In the genomic region with DNA sequence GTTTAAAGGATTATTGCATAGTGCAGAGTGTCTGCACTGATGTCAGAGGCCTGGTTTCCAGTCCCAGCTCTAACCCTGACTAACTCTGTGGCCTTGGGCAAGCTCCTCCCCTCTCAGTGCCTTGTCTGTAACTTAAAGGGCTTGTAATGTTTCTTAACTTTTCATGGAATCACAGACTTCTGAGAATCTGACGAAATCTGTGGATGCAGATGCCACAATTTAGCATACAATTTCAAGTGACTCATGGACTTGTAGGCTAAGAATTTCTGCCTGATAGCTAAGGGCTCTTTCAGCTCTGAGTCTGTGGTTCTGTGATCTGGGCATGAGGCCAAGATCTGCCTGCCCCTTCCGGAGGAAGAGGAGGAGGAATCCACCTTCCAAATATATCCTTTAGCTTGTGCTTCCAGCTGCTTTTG, we compare ENCODE assay signal across 8 cellular contexts.
DNase-seq lines count a peak whose midpoint lies in the region; ATAC-seq lines count a peak whose summit lies in the region.

No MANE protein-coding gene starts in this region.

- no peaks in the 10 kb centered on the region for H3K36me3 Mint-ChIP-seq in activated CD4-positive, alpha-beta memory T cell treated with anti-CD3 and anti-CD28 coated beads for 36 hours
- H3K36me3 Mint-ChIP-seq in activated CD4-positive, alpha-beta memory T cell treated with anti-CD3 and anti-CD28 coated beads, Interleukin-2, amount 10 ng/mL, durations not matched to agents 7 days and 5 days (ENCODE audit: low read depth): no peaks in the 10 kb centered on the region
- H3K36me3 Mint-ChIP-seq in stimulated activated naive B cell treated with anti-CD40 and anti-IgM and Interleukin-4, amounts not matched to agents 10 μg/mL and 1 μg/mL and 100 μg/mL, for 72 hours: no peaks in the 10 kb centered on the region

- intact Hi-C loops in activated CD4-positive, alpha-beta memory T cell treated with anti-CD3 and anti-CD28 coated beads for 36 hours (cut with micrococcal nuclease): no loop called here

- peak; percentile 14 for DNase-seq in activated CD4-positive, alpha-beta memory T cell treated with anti-CD3 and anti-CD28 coated beads for 36 hours
- DNase-seq in activated CD4-positive, alpha-beta memory T cell treated with anti-CD3 and anti-CD28 coated beads, Interleukin-2, amount 10 ng/mL, durations not matched to agents 7 days and 5 days: no peak
- DNase-seq in anterior cingulate cortex (lab: John Stamatoyannopoulos, UW): peak in 50 of 58 donors; percentile 0 to 59 (median 14)
- DNase-seq in hippocampal formation (lab: John Stamatoyannopoulos, UW): peak; percentile 2 to 28
- DNase-seq in stimulated activated naive CD8-positive, alpha-beta T cell treated with anti-CD3 and anti-CD28 coated beads, Interleukin-15, amount 100 ng/mL, for 72 hours: peak in 1 of 2 donors; percentile 4
- no peak for DNase-seq in stimulated activated naive B cell treated with anti-CD40 and anti-IgM and Interleukin-4, amounts not matched to agents 10 μg/mL and 1 μg/mL and 100 μg/mL, for 72 hours
- DNase-seq in NCI-H69 (lab: John Stamatoyannopoulos, UW): no peak
- no peak for DNase-seq in glomerular visceral epithelial cell (ENCODE audit: extremely low spot score)

- no peaks in the 10 kb centered on the region for H3K4me1 Mint-ChIP-seq in activated CD4-positive, alpha-beta memory T cell treated with anti-CD3 and anti-CD28 coated beads for 36 hours (ENCODE audit: low read depth)
- no peaks in the 10 kb centered on the region for H3K4me1 Mint-ChIP-seq in activated CD4-positive, alpha-beta memory T cell treated with anti-CD3 and anti-CD28 coated beads, Interleukin-2, amount 10 ng/mL, durations not matched to agents 7 days and 5 days
- no peaks in the 10 kb centered on the region for H3K4me1 Mint-ChIP-seq in stimulated activated naive CD8-positive, alpha-beta T cell treated with anti-CD3 and anti-CD28 coated beads, Interleukin-15, amount 100 ng/mL, for 72 hours
- H3K4me1 Mint-ChIP-seq in stimulated activated naive B cell treated with anti-CD40 and anti-IgM and Interleukin-4, amounts not matched to agents 10 μg/mL and 1 μg/mL and 100 μg/mL, for 72 hours: no peaks in the 10 kb centered on the region

- POLR2A ChIA-PET in activated CD4-positive, alpha-beta memory T cell treated with anti-CD3 and anti-CD28 coated beads for 36 hours (lab: Charles Lee): no interaction called here
- POLR2A ChIA-PET in activated CD4-positive, alpha-beta memory T cell treated with anti-CD3 and anti-CD28 coated beads, Interleukin-2, amount 10 ng/mL, durations not matched to agents 7 days and 5 days (lab: Charles Lee): no interaction called here

- ATAC-seq in stimulated activated naive CD8-positive, alpha-beta T cell treated with anti-CD3 and anti-CD28 coated beads, Interleukin-15, amount 100 ng/mL, for 72 hours: peak; percentile 74
- no peak for ATAC-seq in stimulated activated naive B cell treated with anti-CD40 and anti-IgM and Interleukin-4, amounts not matched to agents 10 μg/mL and 1 μg/mL and 100 μg/mL, for 72 hours (replicated peaks)

- no peak overlapping the region for H3K27ac Mint-ChIP-seq in activated CD4-positive, alpha-beta memory T cell treated with anti-CD3 and anti-CD28 coated beads for 36 hours
- H3K27ac Mint-ChIP-seq in activated CD4-positive, alpha-beta memory T cell treated with anti-CD3 and anti-CD28 coated beads, Interleukin-2, amount 10 ng/mL, durations not matched to agents 7 days and 5 days: no peak overlapping the region
- H3K27ac Mint-ChIP-seq in stimulated activated naive CD8-positive, alpha-beta T cell treated with anti-CD3 and anti-CD28 coated beads, Interleukin-15, amount 100 ng/mL, for 72 hours: no peak overlapping the region
- H3K27ac Mint-ChIP-seq in stimulated activated naive B cell treated with anti-CD40 and anti-IgM and Interleukin-4, amounts not matched to agents 10 μg/mL and 1 μg/mL and 100 μg/mL, for 72 hours: no peak overlapping the region

- no peaks in the 10 kb centered on the region for H3K9me3 Mint-ChIP-seq in activated CD4-positive, alpha-beta memory T cell treated with anti-CD3 and anti-CD28 coated beads for 36 hours
- no peaks in the 10 kb centered on the region for H3K9me3 Mint-ChIP-seq in activated CD4-positive, alpha-beta memory T cell treated with anti-CD3 and anti-CD28 coated beads, Interleukin-2, amount 10 ng/mL, durations not matched to agents 7 days and 5 days
- H3K9me3 Mint-ChIP-seq in stimulated activated naive CD8-positive, alpha-beta T cell treated with anti-CD3 and anti-CD28 coated beads, Interleukin-15, amount 100 ng/mL, for 72 hours: no peaks in the 10 kb centered on the region
- H3K9me3 Mint-ChIP-seq in stimulated activated naive B cell treated with anti-CD40 and anti-IgM and Interleukin-4, amounts not matched to agents 10 μg/mL and 1 μg/mL and 100 μg/mL, for 72 hours: no peaks in the 10 kb centered on the region

- no peaks in the 10 kb centered on the region for H3K27me3 Mint-ChIP-seq in activated CD4-positive, alpha-beta memory T cell treated with anti-CD3 and anti-CD28 coated beads for 36 hours
- no peaks in the 10 kb centered on the region for H3K27me3 Mint-ChIP-seq in activated CD4-positive, alpha-beta memory T cell treated with anti-CD3 and anti-CD28 coated beads, Interleukin-2, amount 10 ng/mL, durations not matched to agents 7 days and 5 days
- H3K27me3 Mint-ChIP-seq in stimulated activated naive CD8-positive, alpha-beta T cell treated with anti-CD3 and anti-CD28 coated beads, Interleukin-15, amount 100 ng/mL, for 72 hours: no peaks in the 10 kb centered on the region
- H3K27me3 Mint-ChIP-seq in stimulated activated naive B cell treated with anti-CD40 and anti-IgM and Interleukin-4, amounts not matched to agents 10 μg/mL and 1 μg/mL and 100 μg/mL, for 72 hours: no peaks in the 10 kb centered on the region

- no peak overlapping the region for H3K4me3 Mint-ChIP-seq in activated CD4-positive, alpha-beta memory T cell treated with anti-CD3 and anti-CD28 coated beads for 36 hours
- H3K4me3 Mint-ChIP-seq in activated CD4-positive, alpha-beta memory T cell treated with anti-CD3 and anti-CD28 coated beads, Interleukin-2, amount 10 ng/mL, durations not matched to agents 7 days and 5 days: no peak overlapping the region
- H3K4me3 Mint-ChIP-seq in stimulated activated naive CD8-positive, alpha-beta T cell treated with anti-CD3 and anti-CD28 coated beads, Interleukin-15, amount 100 ng/mL, for 72 hours: no peak overlapping the region
- H3K4me3 Mint-ChIP-seq in stimulated activated naive B cell treated with anti-CD40 and anti-IgM and Interleukin-4, amounts not matched to agents 10 μg/mL and 1 μg/mL and 100 μg/mL, for 72 hours: no peak overlapping the region

- CTCF ChIA-PET in activated CD4-positive, alpha-beta memory T cell treated with anti-CD3 and anti-CD28 coated beads for 36 hours (lab: Charles Lee): no interaction called here
- CTCF ChIA-PET in activated CD4-positive, alpha-beta memory T cell treated with anti-CD3 and anti-CD28 coated beads, Interleukin-2, amount 10 ng/mL, durations not matched to agents 7 days and 5 days (lab: Charles Lee): no interaction called here

Comparison
In these comparisons a context has a peak if more than half of its experiments do, and no peak if none do; other contexts are left out.
1. DNase-seq: peak in activated CD4-positive, alpha-beta memory T cell treated with anti-CD3 and anti-CD28 coated beads for 36 hours (single experiment), anterior cingulate cortex (50 of 58) and hippocampal formation (2 of 2); none in activated CD4-positive, alpha-beta memory T cell treated with anti-CD3 and anti-CD28 coated beads, Interleukin-2, amount 10 ng/mL, durations not matched to agents 7 days and 5 days (single experiment), stimulated activated naive B cell treated with anti-CD40 and anti-IgM and Interleukin-4, amounts not matched to agents 10 μg/mL and 1 μg/mL and 100 μg/mL, for 72 hours (single experiment), NCI-H69 (single experiment) and glomerular visceral epithelial cell (single experiment).